1 cellular context compared by ENCODE assay signal in genomic region chr16:10880609-10881452, GRCh38.
TF ChIP-seq lines count a peak whose summit lies in the region.

No MANE protein-coding gene starts in this region.

TF ChIP-seq in GM23338, 12 proteins besides CTCF, POLR2A, EP300 and RAD21:
- TF ChIP-seq ZNF114 (CRISPR knock-in tag; IDR thresholded peaks at IDR 0.05), result no peak
- no peak for TF ChIP-seq ETS1 (IDR thresholded peaks at IDR 0.05)
- no peak for TF ChIP-seq NANOG (IDR thresholded peaks at IDR 0.05; ENCODE audit: borderline replicate concordance)
- TF ChIP-seq ZNF462 (CRISPR knock-in tag; IDR thresholded peaks at IDR 0.05), result no peak
- TF ChIP-seq CREB1 (CRISPR knock-in tag; IDR thresholded peaks at IDR 0.05; ENCODE audit: low read depth), result no peak
- no peak for TF ChIP-seq REST (IDR thresholded peaks at IDR 0.05; ENCODE audit: unreplicated experiment)
- no peak for TF ChIP-seq POLR2AphosphoS5 (IDR thresholded peaks at IDR 0.05; ENCODE audit: low read depth)
- TF ChIP-seq ZNF331 (CRISPR knock-in tag; IDR thresholded peaks at IDR 0.05; ENCODE audit: low read depth), result no peak
- TF ChIP-seq EZH2phosphoT487 (IDR thresholded peaks at IDR 0.05; ENCODE audit: unreplicated experiment), result no peak
- TF ChIP-seq JUNB (IDR thresholded peaks at IDR 0.05; ENCODE audit: unreplicated experiment), result no peak
- no peak for TF ChIP-seq EZH2 (IDR thresholded peaks at IDR 0.05; ENCODE audit: low read depth, unreplicated experiment)
- TF ChIP-seq STAT1 (IDR thresholded peaks at IDR 0.05; ENCODE audit: unreplicated experiment), result no peak
